1 cellular context compared by ENCODE assay signal in the genomic region with DNA sequence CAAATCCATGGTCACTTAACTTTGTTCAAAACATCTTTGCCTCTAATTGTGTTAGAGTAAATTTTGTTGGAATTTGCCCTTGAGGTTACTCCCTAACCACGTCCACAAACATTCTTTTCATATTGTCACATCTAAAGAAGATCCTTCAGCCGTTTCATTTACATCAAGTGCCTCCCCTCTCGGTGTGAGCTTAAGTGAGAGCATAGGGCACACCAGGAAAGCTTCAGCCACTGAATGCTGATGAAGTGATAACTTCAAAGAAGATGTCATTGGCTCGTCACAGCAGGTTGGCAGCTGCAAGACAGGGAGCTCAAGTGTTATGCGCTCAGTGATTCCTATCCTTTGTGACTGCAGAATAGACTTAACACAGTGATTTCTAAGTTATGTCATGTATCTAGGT.
TF ChIP-seq lines count a peak whose summit lies in the region.

No MANE protein-coding gene starts in this region.

TF ChIP-seq in H1, 55 proteins besides CTCF, POLR2A, EP300 and RAD21:
- TF ChIP-seq KDM4A (IDR thresholded peaks at IDR 0.05; ENCODE audit: low read depth, low read length, severe bottlenecking) (no peak), NANOG (IDR thresholded peaks at IDR 0.05; ENCODE audit: insufficient read depth, low read depth, low read length, poor library complexity, severe bottlenecking) (peak; percentile 21), SIX5 (IDR thresholded peaks at IDR 0.05; ENCODE audit: low read depth, low read length) (no peak), CBX5 (IDR thresholded peaks at IDR 0.05; ENCODE audit: low read depth, low read length) (no peak), POU5F1 (IDR thresholded peaks at IDR 0.05; ENCODE audit: low read depth, low read length) (no peak), TEAD4 (IDR thresholded peaks at IDR 0.05; ENCODE audit: low read depth, low read length) (peak; percentile 42; the same call in 1 of the 2 replicates), SIRT6 (IDR thresholded peaks at IDR 0.05; ENCODE audit: low read length) (no peak), CBX8 (IDR thresholded peaks at IDR 0.05; ENCODE audit: borderline replicate concordance, low read depth, low read length) (no peak), CREB1 (IDR thresholded peaks at IDR 0.05) (peak; percentile 53), SP1 (IDR thresholded peaks at IDR 0.05; ENCODE audit: low read depth, low read length) (0 out of 2 replicates have a peak, but pooled peaks have one; percentile 16), FOSL1 (IDR thresholded peaks at IDR 0.05; ENCODE audit: insufficient read depth, low read depth, low read length) (no peak), SIN3A (conservative IDR thresholded peaks at IDR 0.05 in 1 of 2, IDR thresholded peaks at IDR 0.05 in 1 of 2; ENCODE audit: low read depth in 1 of 2, low read length in 2 of 2) (peak; percentile 38 to 77; a peak in 2 of 4 replicates), BRCA1 (IDR thresholded peaks at IDR 0.05; ENCODE audit: low read depth, low read length) (no peak), ATF3 (IDR thresholded peaks at IDR 0.05; ENCODE audit: insufficient read depth, low read depth, low read length) (no peak), CHD7 (IDR thresholded peaks at IDR 0.05; ENCODE audit: insufficient replicate concordance, low read length) (no peak), TAF7 (optimal IDR thresholded peaks at IDR 0.05; ENCODE audit: borderline replicate concordance, low read depth, low read length) (no peak)
- TF ChIP-seq, protein P1, sequence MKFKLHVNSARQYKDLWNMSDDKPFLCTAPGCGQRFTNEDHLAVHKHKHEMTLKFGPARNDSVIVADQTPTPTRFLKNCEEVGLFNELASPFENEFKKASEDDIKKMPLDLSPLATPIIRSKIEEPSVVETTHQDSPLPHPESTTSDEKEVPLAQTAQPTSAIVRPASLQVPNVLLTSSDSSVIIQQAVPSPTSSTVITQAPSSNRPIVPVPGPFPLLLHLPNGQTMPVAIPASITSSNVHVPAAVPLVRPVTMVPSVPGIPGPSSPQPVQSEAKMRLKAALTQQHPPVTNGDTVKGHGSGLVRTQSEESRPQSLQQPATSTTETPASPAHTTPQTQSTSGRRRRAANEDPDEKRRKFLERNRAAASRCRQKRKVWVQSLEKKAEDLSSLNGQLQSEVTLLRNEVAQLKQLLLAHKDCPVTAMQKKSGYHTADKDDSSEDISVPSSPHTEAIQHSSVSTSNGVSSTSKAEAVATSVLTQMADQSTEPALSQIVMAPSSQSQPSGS (IDR thresholded peaks at IDR 0.05; ENCODE audit: low read length) = 0 out of 2 replicates have a peak, but pooled peaks have one; percentile 55
